In the genomic region with DNA sequence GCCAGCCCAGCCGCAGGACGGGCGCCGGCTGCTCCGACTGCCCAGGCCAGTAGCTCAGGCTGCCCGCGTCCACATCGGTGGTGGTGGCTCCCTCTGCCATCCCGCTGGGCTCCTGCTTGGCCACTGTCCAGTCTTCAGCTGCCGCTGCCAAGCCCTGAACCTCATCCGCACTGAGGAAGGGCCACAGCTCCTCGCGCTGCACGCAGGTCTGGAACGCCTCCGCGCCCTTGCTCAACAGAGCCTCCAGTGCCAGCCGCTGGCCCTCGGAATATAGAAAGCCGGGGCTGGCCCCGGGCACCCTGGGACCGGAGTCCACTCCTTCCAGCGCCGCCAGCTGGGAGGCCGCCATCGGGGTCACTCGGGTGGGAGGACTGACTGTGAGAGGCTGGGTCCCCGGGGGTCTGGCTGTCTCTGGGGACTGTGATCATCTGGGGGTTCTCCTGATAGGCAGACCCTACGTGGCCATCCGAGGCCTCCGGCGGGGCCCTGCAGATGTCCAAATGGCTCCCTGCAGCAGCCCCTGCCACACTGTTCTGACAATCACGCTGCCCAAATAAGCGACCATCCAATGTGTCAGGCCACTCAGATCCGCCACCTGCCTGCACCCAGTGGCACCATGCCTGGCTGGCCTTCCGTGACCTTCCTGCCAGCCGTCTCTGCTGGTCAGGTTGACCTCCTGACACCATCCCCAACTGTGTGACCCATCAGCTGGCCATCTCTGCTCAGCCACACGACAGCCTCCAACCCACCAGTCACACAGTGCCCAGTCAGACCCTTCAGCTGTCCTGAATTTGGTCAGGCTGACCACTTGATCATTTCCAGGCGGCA, we compare ENCODE assay signal across 12 cellular contexts. TPM values are rescaled to one million over a fixed set of nuclear protein-coding genes. Genes with fewer than 3 reads are reported as not detected.
A peak's percentile ranks its signal among the peaks of the same experiment; 100 is the strongest.
DNase-seq lines count a peak whose midpoint lies in the region; ATAC-seq and TF ChIP-seq lines count a peak whose summit lies in the region.
"Had no signal": no experiment of that assay in that cellular context is flagged by ENCODE, and none has a peak within 500 bp of the region (broad histone marks: within the 10 kb centered on the region; RNA-seq: fewer than 3 reads in every experiment).

No MANE protein-coding gene starts in this region.

- peak overlapping the region in 1 of 2 experiments; percentile 40; a peak in 2 of 4 replicates for H3K27ac ChIP-seq in SK-N-SH (ENCODE audit: low read depth in 2 of 2, low read length in 1 of 2)
- peak overlapping the region; percentile 30 to 62 for H3K27ac ChIP-seq in left lung
- H3K27ac ChIP-seq in GM23248 = no peak overlapping the region

- H3K27me3 ChIP-seq in SK-N-SH (ENCODE audit: insufficient read depth) (no peaks in the 10 kb centered on the region), left lung (no peaks in the 10 kb centered on the region), GM23248 (replicated peaks; ENCODE audit: insufficient read depth) (no peaks in the 10 kb centered on the region)

- H3K36me3 Mint-ChIP-seq in activated T-helper 17 cell treated with anti-CD3 and anti-CD28 coated beads, Interleukin-2, amount 50 U/mL, for 72 hours (ENCODE audit: low read depth) = peaks cover 43% of the 10 kb centered on the region

- H3K9me3 ChIP-seq in SK-N-SH (no peaks in the 10 kb centered on the region), left lung (no peaks in the 10 kb centered on the region), GM23248 (ENCODE audit: low read depth) (no peaks in the 10 kb centered on the region)

- H3K9me3 Mint-ChIP-seq in activated T-helper 17 cell treated with anti-CD3 and anti-CD28 coated beads, Interleukin-2, amount 50 U/mL, for 72 hours = no peaks in the 10 kb centered on the region

- H3K27ac Mint-ChIP-seq in activated T-helper 17 cell treated with anti-CD3 and anti-CD28 coated beads, Interleukin-2, amount 50 U/mL, for 72 hours = peak overlapping the region; percentile 85

- no peak overlapping the region for H3K4me3 Mint-ChIP-seq in activated T-helper 17 cell treated with anti-CD3 and anti-CD28 coated beads, Interleukin-2, amount 50 U/mL, for 72 hours

- no peaks in the 10 kb centered on the region for H3K9me2 ChIP-seq in SK-N-SH
- H3K9me2 ChIP-seq in GM23248 (ENCODE audit: insufficient read depth) = no peaks in the 10 kb centered on the region

- TF ChIP-seq RAD21 in SK-N-SH (IDR thresholded peaks at IDR 0.05; ENCODE audit: low read length) = no peak

- H2AFZ ChIP-seq in SK-N-SH (ENCODE audit: low read depth) = no peak overlapping the region
- H2AFZ ChIP-seq in GM23248 = no peak overlapping the region

- H3K4me1 ChIP-seq in SK-N-SH (ENCODE audit: control insufficient read depth in 1 of 2, insufficient read depth in 2 of 2, low read depth in 1 of 2, low read length in 1 of 2) (peaks cover 11 to 34% of the 10 kb centered on the region in 2 experiments; a peak in 3 of 4 replicates), left lung (peaks cover 15 to 27% of the 10 kb centered on the region in 2 donors), GM23248 (ENCODE audit: insufficient read depth) (peaks cover 14% of the 10 kb centered on the region)

- H4K20me1 ChIP-seq in SK-N-SH (ENCODE audit: insufficient read depth) (peaks cover 35% of the 10 kb centered on the region), GM23248 (ENCODE audit: insufficient read depth) (peaks cover 12% of the 10 kb centered on the region; the same call in 1 of the 2 replicates)

- H3K36me3 ChIP-seq in SK-N-SH (replicated peaks in 1 of 2; ENCODE audit: control insufficient read depth in 1 of 2, insufficient read depth in 2 of 2, low read length in 1 of 2) (peaks cover 28 to 33% of the 10 kb centered on the region in 2 experiments), left lung (peaks cover 0 to 34% of the 10 kb centered on the region in 2 donors), GM23248 (ENCODE audit: low read depth) (peaks cover 21% of the 10 kb centered on the region)

- ATAC-seq in SK-N-SH treated with all-trans-retinoic acid at 6 μM for 48 hours (peak; percentile 18), left lung (no peak)
- no peak for ATAC-seq in activated T-helper 17 cell treated with anti-CD3 and anti-CD28 coated beads, Interleukin-2, amount 50 U/mL, for 72 hours (replicated peaks)
- no peak for ATAC-seq in stimulated activated naive CD8-positive, alpha-beta T cell treated with anti-CD3 and anti-CD28 coated beads, Interleukin-15, Interleukin-2, amounts not matched to agents 100 U/mL and 50 U/mL, for 24 hours

- DNase-seq in SK-N-SH (no peak), left lung (peak in 1 of 2 donors; percentile 82), GM19238 (ENCODE audit: insufficient read length, low spot score) (no peak), GM23248 (no peak)
- peak; percentile 26 for DNase-seq in stimulated activated naive CD8-positive, alpha-beta T cell treated with anti-CD3 and anti-CD28 coated beads, Interleukin-15, Interleukin-2, amounts not matched to agents 100 U/mL and 50 U/mL, for 24 hours
- no peak for DNase-seq in activated effector memory CD4-positive, alpha-beta T cell treated with Interleukin-2 at 50 U/mL for 16 hours
- DNase-seq: GF-D8, kidney, NCI-H524, T-helper 1 cell had no signal

- H3F3A ChIP-seq in SK-N-SH (replicated peaks; ENCODE audit: insufficient read depth) (peaks cover 36% of the 10 kb centered on the region), GM23248 (ENCODE audit: insufficient read depth) (peaks cover 20% of the 10 kb centered on the region; the same call in 1 of the 2 replicates)

- H3K4me2 ChIP-seq in SK-N-SH (no peak overlapping the region), GM23248 (ENCODE audit: unreplicated experiment) (no peak overlapping the region)

- no peak for TF ChIP-seq EP300 in SK-N-SH (IDR thresholded peaks at IDR 0.05; ENCODE audit: borderline replicate concordance in 1 of 2, low read depth in 1 of 2, low read length in 1 of 2)

- no peaks in the 10 kb centered on the region for H3K27me3 Mint-ChIP-seq in activated T-helper 17 cell treated with anti-CD3 and anti-CD28 coated beads, Interleukin-2, amount 50 U/mL, for 72 hours

- H3K4me3 ChIP-seq in SK-N-SH (ENCODE audit: low read depth in 2 of 2, low read length in 1 of 2) = no peak overlapping the region
- peak overlapping the region in 1 of 2 donors; percentile 75 for H3K4me3 ChIP-seq in left lung
- no peak overlapping the region for H3K4me3 ChIP-seq in GM23248

- 76% methylated on average over 18 of the region's 39 CpGs for WGBS in SK-N-SH (ENCODE audit: low lambda C conversion rate)
- WGBS in GM23248 (ENCODE audit: low coverage in 1 of 2, low lambda C conversion rate in 2 of 2, missing lambda C conversion rate in 2 of 2), 2 experiments = 80 to 85% methylated on average over 37 to 38 of the region's 39 CpGs

- intact Hi-C loops in left lung (cut with DNase I) = no loop called here

- H3K9ac ChIP-seq in SK-N-SH = no peak overlapping the region
- no peak overlapping the region for H3K9ac ChIP-seq in GM23248

- H3K4me1 Mint-ChIP-seq in activated T-helper 17 cell treated with anti-CD3 and anti-CD28 coated beads, Interleukin-2, amount 50 U/mL, for 72 hours = no peaks in the 10 kb centered on the region

- peaks cover 23% of the 10 kb centered on the region for H3K79me2 ChIP-seq in SK-N-SH (ENCODE audit: insufficient read depth)
- peaks cover 26% of the 10 kb centered on the region for H3K79me2 ChIP-seq in GM23248 (ENCODE audit: insufficient read depth)

- no peak for TF ChIP-seq CTCF in SK-N-SH (IDR thresholded peaks at IDR 0.05)
- no peak for TF ChIP-seq CTCF in left lung (IDR thresholded peaks at IDR 0.05)

- POLR2A ChIA-PET in SK-N-SH (lab: Yijun Ruan, JAX) = interaction anchor here (0.6 to 1.9 kb wide), 7 partner anchors 11 to 388 kb away, joined by 3 to 5 read pairs (median 4); no protein-coding TSS in a partner anchor

- CTCF ChIA-PET in SK-N-SH (lab: Yijun Ruan, JAX) = interaction anchor here (0.6 to 8.0 kb wide), 6 partner anchors 12 to 343 kb away, joined by 3 to 72 read pairs (median 3); no protein-coding TSS in a partner anchor

- in situ Hi-C loops in GM23248 (cut with MboI) = no loop called here

RNA-seq across cellular contexts. Expression of gene FAM83E, which starts 1.6 kb away (rescaled TPM):
- polyA plus RNA-seq in SK-N-SH (2012; rRNA removed) (0.44 TPM in 1 of 2 replicates, not detected in the other), GM23248 (2016; fragmentation: Nextera tagmentation; extraction: Ambion mirVana) (not detected in 2 replicates)
- polyA plus RNA-seq in SK-N-SH (2012; cell fraction: cytosol; rRNA removed) = 0.03 TPM in 1 of 2 replicates, not detected in the other
- polyA plus RNA-seq in SK-N-SH (2012; cell fraction: nucleus; rRNA removed) = 0.13 and 0.17 TPM in 2 replicates
- total RNA-seq in activated T-helper 17 cell treated with anti-CD3 and anti-CD28 coated beads, Interleukin-2, amount 50 U/mL, for 72 hours = 1 to 10 TPM; 4.6 to 8.6 TPM
- total RNA-seq in left lung = 10 to 100 TPM; 15.5 to 50.0 TPM
- not detected in 2 replicates for total RNA-seq in GM23248 (2014; rRNA removed; shearing (Covaris generic))

RNA-seq across cellular contexts. Expression of gene RPL18, which starts 5.7 kb away (rescaled TPM):
- polyA plus RNA-seq in SK-N-SH (2012; rRNA removed) = 2,114 and 2,225 TPM in 2 replicates
- polyA plus RNA-seq in SK-N-SH (2012; cell fraction: cytosol; rRNA removed) = 1,690 and 2,536 TPM in 2 replicates
- 725 and 988 TPM in 2 replicates for polyA plus RNA-seq in SK-N-SH (2012; cell fraction: nucleus; rRNA removed)
- total RNA-seq in activated T-helper 17 cell treated with anti-CD3 and anti-CD28 coated beads, Interleukin-2, amount 50 U/mL, for 72 hours = 1,000 to 10,000 TPM; 1,785 to 2,369 TPM
- total RNA-seq in left lung = 1,000 to 10,000 TPM; 1,028 to 1,088 TPM
- 1,266 and 1,345 TPM in 2 replicates for total RNA-seq in GM23248 (2014; rRNA removed; shearing (Covaris generic))
- 659 and 663 TPM in 2 replicates for polyA plus RNA-seq in GM23248 (2016; fragmentation: Nextera tagmentation; extraction: Ambion mirVana)

RNA-seq across cellular contexts. Expression of gene SPHK2, which starts 6.1 kb away (rescaled TPM):
- 14.1 and 14.8 TPM in 2 replicates for polyA plus RNA-seq in SK-N-SH (2012; rRNA removed)
- 6.1 and 8.8 TPM in 2 replicates for polyA plus RNA-seq in SK-N-SH (2012; cell fraction: cytosol; rRNA removed)
- 42.4 and 44.9 TPM in 2 replicates for polyA plus RNA-seq in SK-N-SH (2012; cell fraction: nucleus; rRNA removed)
- total RNA-seq in activated T-helper 17 cell treated with anti-CD3 and anti-CD28 coated beads, Interleukin-2, amount 50 U/mL, for 72 hours = 10 to 100 TPM; 31.3 to 49.3 TPM
- total RNA-seq in left lung = 10 to 100 TPM; 21.3 to 27.5 TPM
- 5.2 and 7.2 TPM in 2 replicates for total RNA-seq in GM23248 (2014; rRNA removed; shearing (Covaris generic))
- polyA plus RNA-seq in GM23248 (2016; fragmentation: Nextera tagmentation; extraction: Ambion mirVana) = 9.9 and 11.4 TPM in 2 replicates

RNA-seq across cellular contexts. Expression of gene SPACA4, which starts 6.7 kb away (rescaled TPM):
- not detected in 2 replicates for polyA plus RNA-seq in SK-N-SH (2012; rRNA removed)
- not detected in 2 replicates for polyA plus RNA-seq in SK-N-SH (2012; cell fraction: cytosol; rRNA removed)
- polyA plus RNA-seq in SK-N-SH (2012; cell fraction: nucleus; rRNA removed) = not detected in 2 replicates
- not detected for total RNA-seq in activated T-helper 17 cell treated with anti-CD3 and anti-CD28 coated beads, Interleukin-2, amount 50 U/mL, for 72 hours
- total RNA-seq in left lung = not detected
- total RNA-seq in GM23248 (2014; rRNA removed; shearing (Covaris generic)) = not detected in 2 replicates
- not detected in 2 replicates for polyA plus RNA-seq in GM23248 (2016; fragmentation: Nextera tagmentation; extraction: Ambion mirVana)
- total RNA-seq: kidney had no signal

RNA-seq across cellular contexts. Expression of gene DBP, which starts 23.9 kb away (rescaled TPM):
- polyA plus RNA-seq in SK-N-SH (2012; rRNA removed) = 7.8 and 12.6 TPM in 2 replicates
- 7.3 and 10.3 TPM in 2 replicates for polyA plus RNA-seq in SK-N-SH (2012; cell fraction: cytosol; rRNA removed)
- 8.6 and 13.4 TPM in 2 replicates for polyA plus RNA-seq in SK-N-SH (2012; cell fraction: nucleus; rRNA removed)
- total RNA-seq in activated T-helper 17 cell treated with anti-CD3 and anti-CD28 coated beads, Interleukin-2, amount 50 U/mL, for 72 hours = 1 to 10 TPM; 5.3 to 9.3 TPM
- 10 to 100 TPM in 1 of 2 donors, 1 to 10 TPM in 1; 8.9 to 10.5 TPM for total RNA-seq in left lung
- total RNA-seq in GM23248 (2014; rRNA removed; shearing (Covaris generic)) = 5.9 and 6.7 TPM in 2 replicates
- polyA plus RNA-seq in GM23248 (2016; fragmentation: Nextera tagmentation; extraction: Ambion mirVana) = 3.3 and 3.7 TPM in 2 replicates
